In the genomic region with DNA sequence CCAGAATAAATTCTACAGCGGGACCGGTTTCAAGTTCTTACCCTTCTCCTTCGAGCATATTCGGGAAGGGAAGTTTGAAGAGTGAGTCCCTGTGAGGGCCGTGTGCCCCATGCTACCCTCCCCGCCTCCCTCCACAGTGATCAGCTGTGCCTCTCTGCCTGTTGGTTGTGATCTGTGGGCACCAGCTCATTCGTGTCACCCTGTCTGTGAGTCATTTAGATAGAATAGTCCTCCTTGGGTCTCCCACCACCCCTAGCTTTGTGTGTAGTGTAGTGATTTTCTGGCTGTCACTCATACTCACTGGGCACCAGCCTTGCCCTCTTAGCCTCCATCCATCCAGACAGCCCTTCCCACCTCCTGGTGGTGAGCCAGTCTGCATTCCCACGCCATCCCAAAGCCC, we compare ENCODE assay signal across 12 cellular contexts. TPM values are rescaled to one million over a fixed set of nuclear protein-coding genes. Genes with fewer than 3 reads are reported as not detected.
A peak's percentile ranks its signal among the peaks of the same experiment; 100 is the strongest.
DNase-seq lines count a peak whose midpoint lies in the region; ATAC-seq and TF ChIP-seq lines count a peak whose summit lies in the region.
"Had no signal": no experiment of that assay in that cellular context is flagged by ENCODE, and none has a peak within 500 bp of the region (broad histone marks: within the 10 kb centered on the region; RNA-seq: fewer than 3 reads in every experiment).

No MANE protein-coding gene starts in this region.

- CTCF ChIA-PET in AG04450 (lab: Charles Lee) (interaction anchor here (0.7 to 2.8 kb wide), 5 partner anchors 101 to 298 kb away, joined by 3 to 8 read pairs (median 5); no protein-coding TSS in a partner anchor), RWPE1 (lab: Yijun Ruan, JAX) (interaction anchor here (0.7 to 1.0 kb wide), 3 partner anchors 56 to 199 kb away, joined by 3 read pairs; no protein-coding TSS in a partner anchor)

- H3K36me3 Mint-ChIP-seq in glutamatergic neuron (ENCODE audit: unreplicated experiment) = no peaks in the 10 kb centered on the region

- peak overlapping the region; percentile 57 for H3K9ac ChIP-seq in rectal smooth muscle tissue (ENCODE audit: low read length)

- H3K27me3 ChIP-seq in AG04450 (ENCODE audit: control insufficient read depth, insufficient read depth, low read length) (no peaks in the 10 kb centered on the region), rectal smooth muscle tissue (ENCODE audit: control insufficient read depth, insufficient read depth, low read length) (no peaks in the 10 kb centered on the region)

- peaks cover 59% of the 10 kb centered on the region for H3K4me1 ChIP-seq in rectal smooth muscle tissue (ENCODE audit: control insufficient read depth, insufficient read depth, low read length)

- H3K36me3 ChIP-seq in rectal smooth muscle tissue (ENCODE audit: control insufficient read depth, insufficient read depth, low read length) = peaks cover 9% of the 10 kb centered on the region

- no peak overlapping the region for H3K27ac Mint-ChIP-seq in glutamatergic neuron (ENCODE audit: unreplicated experiment)
- H3K27ac Mint-ChIP-seq: T-helper 1 cell treated with Interleukin-12 subunit alpha and Interleukin-12 subunit beta and Interleukin-4 antibody, amounts not matched to agents 30 μg/mL and 1 μg/mL, for 36 hours had no signal

- TF ChIP-seq CTCF in AG04450 (IDR thresholded peaks at IDR 0.05; ENCODE audit: low read depth, low read length) (no peak), RWPE1 (conservative IDR thresholded peaks at IDR 0.05; ENCODE audit: low read depth) (no peak), glutamatergic neuron (IDR thresholded peaks at IDR 0.05; ENCODE audit: partially characterized antibody, unreplicated experiment) (no peak)

- peaks cover 4% of the 10 kb centered on the region for H3K9me3 Mint-ChIP-seq in glutamatergic neuron (ENCODE audit: unreplicated experiment)
- H3K9me3 Mint-ChIP-seq: naive B cell; T-helper 1 cell treated with Interleukin-12 subunit alpha and Interleukin-12 subunit beta and Interleukin-4 antibody, amounts not matched to agents 30 μg/mL and 1 μg/mL, for 36 hours had no signal

- no peaks in the 10 kb centered on the region for H3K9me3 ChIP-seq in AG04450 (ENCODE audit: control insufficient read depth, insufficient read depth, low read length)

- H3K27me3 Mint-ChIP-seq in glutamatergic neuron (ENCODE audit: unreplicated experiment) = peaks cover 3% of the 10 kb centered on the region
- H3K27me3 Mint-ChIP-seq: naive B cell had no signal

- H3K4me3 Mint-ChIP-seq in glutamatergic neuron (ENCODE audit: unreplicated experiment) = peak overlapping the region; percentile 20
- H3K4me3 Mint-ChIP-seq: T-helper 1 cell treated with Interleukin-12 subunit alpha and Interleukin-12 subunit beta and Interleukin-4 antibody, amounts not matched to agents 30 μg/mL and 1 μg/mL, for 36 hours had no signal

- DNase-seq in AG04450 (ENCODE audit: low read depth, low spot score) (no peak), RWPE1 (ENCODE audit: low spot score) (no peak), glutamatergic neuron (no peak), NCI-H1694 treated with DMSO at 0.1 percent for 48 hours (lab: John Stamatoyannopoulos, UW) (no peak)
- DNase-seq: naive B cell, NCI-H2029 had no signal

- H3K4me1 Mint-ChIP-seq in glutamatergic neuron (ENCODE audit: low read depth, unreplicated experiment) = peaks cover 34% of the 10 kb centered on the region

- no peak for ATAC-seq in esophagus mucosa
- ATAC-seq in GM19467 (IDR thresholded peaks at IDR 0.05; ENCODE audit: unreplicated experiment) = no peak
- no peak for ATAC-seq in GM18861 (IDR thresholded peaks at IDR 0.05; ENCODE audit: unreplicated experiment)

- H3K4me3 ChIP-seq in AG04450 (ENCODE audit: low read depth, low read length) = no peak overlapping the region
- peak overlapping the region; percentile 11 for H3K4me3 ChIP-seq in rectal smooth muscle tissue (ENCODE audit: low read length)

- POLR2A ChIA-PET in AG04450 (lab: Yijun Ruan, JAX) = interaction anchor here (1.5 to 3.9 kb wide), 4 partner anchors 15 to 111 kb away, joined by 3 to 68 read pairs (median 11); partner anchors contain the start of genes CAVIN1 and NAGLU
- POLR2A ChIA-PET in RWPE1 (lab: Yijun Ruan, JAX; ENCODE audit: low non-redundant PET) = interaction anchor here (0.6 to 0.9 kb wide), 2 partner anchors 9 to 555 kb away, joined by 6 read pairs; no protein-coding TSS in a partner anchor

- H3K27ac ChIP-seq in AG04450 (ENCODE audit: low read depth, low read length) (peak overlapping the region; percentile 100), RWPE1 (peak overlapping the region; percentile 97), rectal smooth muscle tissue (ENCODE audit: low read depth, low read length) (peak overlapping the region; percentile 97)
- H3K27ac ChIP-seq: C4-2B had no signal

RNA-seq across cellular contexts. Expression of gene NAGLU, which starts 15.0 kb away (rescaled TPM):
- polyA plus RNA-seq in AG04450 (2011; rRNA removed) = 11.9 and 17.2 TPM in 2 replicates
- 9.9 and 16.9 TPM in 2 replicates for polyA minus RNA-seq in AG04450 (2011; rRNA and poly(A)+ RNA removed)
- total RNA-seq in glutamatergic neuron (ENCODE audit: unreplicated experiment) (42.8 TPM), esophagus mucosa (13.3 TPM)

RNA-seq across cellular contexts. Expression of gene HSD17B1, which starts 31.7 kb away (rescaled TPM):
- polyA plus RNA-seq in AG04450 (2011; rRNA removed) = 0.87 and 1.4 TPM in 2 replicates
- 0.41 and 0.48 TPM in 2 replicates for polyA minus RNA-seq in AG04450 (2011; rRNA and poly(A)+ RNA removed)
- 4.1 TPM for total RNA-seq in glutamatergic neuron (ENCODE audit: unreplicated experiment)
- 15.7 TPM for total RNA-seq in esophagus mucosa

RNA-seq across cellular contexts. Expression of gene COASY, which starts 40.9 kb away (rescaled TPM):
- polyA plus RNA-seq in AG04450 (2011; rRNA removed) = 29.4 and 36.8 TPM in 2 replicates
- 31.4 and 32.0 TPM in 2 replicates for polyA minus RNA-seq in AG04450 (2011; rRNA and poly(A)+ RNA removed)
- total RNA-seq in glutamatergic neuron (ENCODE audit: unreplicated experiment) (57.4 TPM), esophagus mucosa (67.4 TPM)

RNA-seq across cellular contexts. Expression of gene MLX, which starts 45.9 kb away (rescaled TPM):
- polyA plus RNA-seq in AG04450 (2011; rRNA removed) = 35.4 and 38.2 TPM in 2 replicates
- 39.0 and 39.7 TPM in 2 replicates for polyA minus RNA-seq in AG04450 (2011; rRNA and poly(A)+ RNA removed)
- 62.5 TPM for total RNA-seq in glutamatergic neuron (ENCODE audit: unreplicated experiment)
- total RNA-seq in esophagus mucosa = 33.8 TPM

RNA-seq across cellular contexts. Expression of gene PSMC3IP, which starts 56.5 kb away (rescaled TPM):
- polyA plus RNA-seq in AG04450 (2011; rRNA removed) = 3.0 and 5.1 TPM in 2 replicates
- polyA minus RNA-seq in AG04450 (2011; rRNA and poly(A)+ RNA removed) = 2.2 and 5.3 TPM in 2 replicates
- 12.0 TPM for total RNA-seq in glutamatergic neuron (ENCODE audit: unreplicated experiment)
- 2.9 TPM for total RNA-seq in esophagus mucosa
